In genomic region chr3:135056733-135057310, GRCh38 we compare ENCODE assay signal across 20 cellular contexts.
"Had no signal": no experiment of that assay in that cellular context is flagged by ENCODE, and none has a peak within 500 bp of the region (broad histone marks: within the 10 kb centered on the region; RNA-seq: fewer than 3 reads in every experiment).

No MANE protein-coding gene starts in this region.

- H3K4me3 ChIP-seq: hepatocyte, lung, spleen, tibial nerve had no signal

- H3K27me3 ChIP-seq: hepatocyte, spleen, tibial nerve had no signal

- H3K4me3 Mint-ChIP-seq: nephron progenitor cell had no signal

- ATAC-seq: left colon, left ventricle myocardium superior, sciatic nerve had no signal

- DNase-seq: cerebellar nuclear complex; dermis blood vessel endothelial cell; foreskin melanocyte; head of caudate nucleus; kidney; left colon; left ventricle myocardium superior; mesenchymal stem cell; midbrain; nephron progenitor cell; posterior cingulate gyrus; spleen; stimulated activated CD4-positive, alpha-beta T cell treated with anti-CD3 and anti-CD28 coated beads, Interleukin-15, amount 100 ng/mL, for 24 hours; stimulated activated CD4-positive, alpha-beta T cell treated with anti-CD3 and anti-CD28 coated beads, Interleukin-1b, Interleukin-23, amount 100 ng/mL, for 48 hours; stimulated activated CD4-positive, alpha-beta T cell treated with anti-CD3 and anti-CD28 coated beads, Interleukin-4, amount 100 ng/mL, for 24 hours; stimulated activated naive CD4-positive, alpha-beta T cell treated with Interleukin-2 at 50 U/mL for 16 hours had no signal

- H3K4me1 Mint-ChIP-seq: nephron progenitor cell had no signal

- H3K4me1 ChIP-seq: spleen, tibial nerve had no signal

- H3K27ac ChIP-seq: hepatocyte, spleen, tibial nerve had no signal

- H3K27ac Mint-ChIP-seq: nephron progenitor cell had no signal

- H3K36me3 ChIP-seq: spleen, tibial nerve had no signal
